Comparison of ENCODE assay signal across 2 cellular contexts in the genomic region with DNA sequence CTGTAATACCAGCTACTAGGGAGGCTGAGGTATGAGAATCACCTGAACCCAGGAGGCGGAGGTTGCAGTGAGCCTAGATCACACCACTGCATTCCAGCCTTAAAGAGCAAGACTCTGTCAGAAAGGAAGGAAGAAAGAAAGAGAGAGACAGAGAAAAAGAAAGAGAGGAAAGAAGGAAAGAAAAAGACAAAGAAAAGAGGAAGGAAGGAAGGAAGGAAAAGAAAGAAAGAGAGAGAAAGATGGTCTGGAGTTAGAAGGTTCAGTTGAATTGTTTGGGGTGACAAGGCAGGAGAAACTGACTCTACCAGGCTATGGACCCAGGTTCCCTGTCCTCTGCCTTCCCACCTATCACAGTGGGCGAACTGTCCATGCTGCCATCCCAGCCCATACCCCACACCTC.
TF ChIP-seq lines count a peak whose summit lies in the region.

No MANE protein-coding gene starts in this region.

TF ChIP-seq in GM23338, 12 proteins besides CTCF, POLR2A, EP300 and RAD21:
- TF ChIP-seq EZH2 (IDR thresholded peaks at IDR 0.05; ENCODE audit: low read depth, unreplicated experiment), result no peak
- no peak for TF ChIP-seq CREB1 (CRISPR knock-in tag; IDR thresholded peaks at IDR 0.05; ENCODE audit: low read depth)
- no peak for TF ChIP-seq ZNF331 (CRISPR knock-in tag; IDR thresholded peaks at IDR 0.05; ENCODE audit: low read depth)
- TF ChIP-seq STAT1 (IDR thresholded peaks at IDR 0.05; ENCODE audit: unreplicated experiment), result no peak
- TF ChIP-seq EZH2phosphoT487 (IDR thresholded peaks at IDR 0.05; ENCODE audit: unreplicated experiment), result no peak
- TF ChIP-seq JUNB (IDR thresholded peaks at IDR 0.05; ENCODE audit: unreplicated experiment), result no peak
- TF ChIP-seq, protein P1, sequence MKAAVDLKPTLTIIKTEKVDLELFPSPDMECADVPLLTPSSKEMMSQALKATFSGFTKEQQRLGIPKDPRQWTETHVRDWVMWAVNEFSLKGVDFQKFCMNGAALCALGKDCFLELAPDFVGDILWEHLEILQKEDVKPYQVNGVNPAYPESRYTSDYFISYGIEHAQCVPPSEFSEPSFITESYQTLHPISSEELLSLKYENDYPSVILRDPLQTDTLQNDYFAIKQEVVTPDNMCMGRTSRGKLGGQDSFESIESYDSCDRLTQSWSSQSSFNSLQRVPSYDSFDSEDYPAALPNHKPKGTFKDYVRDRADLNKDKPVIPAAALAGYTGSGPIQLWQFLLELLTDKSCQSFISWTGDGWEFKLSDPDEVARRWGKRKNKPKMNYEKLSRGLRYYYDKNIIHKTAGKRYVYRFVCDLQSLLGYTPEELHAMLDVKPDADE (IDR thresholded peaks at IDR 0.05), result no peak
- TF ChIP-seq REST (IDR thresholded peaks at IDR 0.05; ENCODE audit: unreplicated experiment), result no peak
- TF ChIP-seq ZNF114 (CRISPR knock-in tag; IDR thresholded peaks at IDR 0.05), result no peak

TF ChIP-seq in K562, 482 proteins besides CTCF, POLR2A, EP300 and RAD21:
- TF ChIP-seq, protein P2, sequence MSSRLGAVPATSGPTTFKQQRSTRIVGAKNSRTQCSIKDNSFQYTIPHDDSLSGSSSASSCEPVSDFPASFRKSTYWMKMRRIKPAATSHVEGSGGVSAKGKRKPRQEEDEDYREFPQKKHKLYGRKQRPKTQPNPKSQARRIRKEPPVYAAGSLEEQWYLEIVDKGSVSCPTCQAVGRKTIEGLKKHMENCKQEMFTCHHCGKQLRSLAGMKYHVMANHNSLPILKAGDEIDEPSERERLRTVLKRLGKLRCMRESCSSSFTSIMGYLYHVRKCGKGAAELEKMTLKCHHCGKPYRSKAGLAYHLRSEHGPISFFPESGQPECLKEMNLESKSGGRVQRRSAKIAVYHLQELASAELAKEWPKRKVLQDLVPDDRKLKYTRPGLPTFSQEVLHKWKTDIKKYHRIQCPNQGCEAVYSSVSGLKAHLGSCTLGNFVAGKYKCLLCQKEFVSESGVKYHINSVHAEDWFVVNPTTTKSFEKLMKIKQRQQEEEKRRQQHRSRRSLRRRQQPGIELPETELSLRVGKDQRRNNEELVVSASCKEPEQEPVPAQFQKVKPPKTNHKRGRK (tag; IDR thresholded peaks at IDR 0.05), result peak; percentile 61
- no peak for TF ChIP-seq ZNF143 (CRISPR knock-in tag; IDR thresholded peaks at IDR 0.05)
- TF ChIP-seq UBTF (IDR thresholded peaks at IDR 0.05; ENCODE audit: borderline replicate concordance in 1 of 2, low read depth in 2 of 2, low read length in 2 of 2), result no peak
- no peak for TF ChIP-seq ZNF79 (CRISPR knock-in tag; IDR thresholded peaks at IDR 0.05; ENCODE audit: low read depth)
- TF ChIP-seq, protein P3, sequence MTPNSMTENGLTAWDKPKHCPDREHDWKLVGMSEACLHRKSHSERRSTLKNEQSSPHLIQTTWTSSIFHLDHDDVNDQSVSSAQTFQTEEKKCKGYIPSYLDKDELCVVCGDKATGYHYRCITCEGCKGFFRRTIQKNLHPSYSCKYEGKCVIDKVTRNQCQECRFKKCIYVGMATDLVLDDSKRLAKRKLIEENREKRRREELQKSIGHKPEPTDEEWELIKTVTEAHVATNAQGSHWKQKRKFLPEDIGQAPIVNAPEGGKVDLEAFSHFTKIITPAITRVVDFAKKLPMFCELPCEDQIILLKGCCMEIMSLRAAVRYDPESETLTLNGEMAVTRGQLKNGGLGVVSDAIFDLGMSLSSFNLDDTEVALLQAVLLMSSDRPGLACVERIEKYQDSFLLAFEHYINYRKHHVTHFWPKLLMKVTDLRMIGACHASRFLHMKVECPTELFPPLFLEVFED (CRISPR knock-in tag; conservative IDR thresholded peaks at IDR 0.05), result no peak
